Comparison of ENCODE assay signal across 20 cellular contexts in genomic region chr2:15674637-15675455, GRCh38.
DNase-seq lines count a peak whose midpoint lies in the region; ATAC-seq, FAIRE-seq and TF ChIP-seq lines count a peak whose summit lies in the region.
"Had no signal": no experiment of that assay in that cellular context is flagged by ENCODE, and none has a peak within 500 bp of the region (broad histone marks: within the 10 kb centered on the region; RNA-seq: fewer than 3 reads in every experiment).

No MANE protein-coding gene starts in this region.

- peak overlapping the region; percentile 34 for H3K27ac ChIP-seq in astrocyte (ENCODE audit: low read depth, low read length)
- peak overlapping the region; percentile 62 to 80 for H3K27ac ChIP-seq in small intestine (ENCODE audit: low read depth in 1 of 2, low read length in 1 of 2)
- no peak overlapping the region for H3K27ac ChIP-seq in SJCRH30
- H3K27ac ChIP-seq: ascending aorta, parathyroid adenoma, SJSA1, testis had no signal

- no peak overlapping the region for H3K4me3 ChIP-seq in astrocyte (ENCODE audit: insufficient read depth, low read depth, low read length)
- no peak overlapping the region for H3K4me3 ChIP-seq in small intestine (ENCODE audit: low read depth in 1 of 2, low read length in 2 of 2)
- no peak overlapping the region for H3K4me3 ChIP-seq in SJCRH30
- H3K4me3 ChIP-seq: ascending aorta, MG63, mucosa of descending colon, SJSA1, testis had no signal

- peak overlapping the region; percentile 37 for H3K27ac Mint-ChIP-seq in astrocyte (ENCODE audit: unreplicated experiment)
- H3K27ac Mint-ChIP-seq in progenitor cell of endocrine pancreas: no peak overlapping the region
- H3K27ac Mint-ChIP-seq: immature natural killer cell had no signal

- TF ChIP-seq CTCF in astrocyte (IDR thresholded peaks at IDR 0.05; ENCODE audit: insufficient read depth, low read depth, low read length) (no peak), progenitor cell of endocrine pancreas (IDR thresholded peaks at IDR 0.05; ENCODE audit: unreplicated experiment) (no peak)

- DNase-seq in HK-2 (ENCODE audit: unreplicated experiment) (peak; percentile 59), astrocyte (ENCODE audit: low read depth) (peak; percentile 11), iPS-NIHi11 (ENCODE audit: low spot score) (peak; percentile 37), small intestine (peak; percentile 78), SJCRH30 (no peak), progenitor cell of endocrine pancreas (ENCODE audit: low spot score, unreplicated experiment) (no peak)
- DNase-seq: activated effector memory CD4-positive, alpha-beta T cell treated with anti-CD3 and anti-CD28 coated beads, Interleukin-2, amount 50 U/mL, for 16 hours; C1 segment of cervical spinal cord; foreskin fibroblast; H9; immature natural killer cell; NCI-H2081; testis had no signal

- H3K9me3 Mint-ChIP-seq in astrocyte (ENCODE audit: unreplicated experiment): peaks cover 6% of the 10 kb centered on the region
- no peaks in the 10 kb centered on the region for H3K9me3 Mint-ChIP-seq in progenitor cell of endocrine pancreas (ENCODE audit: low read depth)
- H3K9me3 Mint-ChIP-seq: immature natural killer cell had no signal

- H2AFZ ChIP-seq in astrocyte (ENCODE audit: low read depth, low read length): no peak overlapping the region
- H2AFZ ChIP-seq: parathyroid adenoma had no signal

- H3K27me3 ChIP-seq in astrocyte (ENCODE audit: insufficient read depth, low read length): no peaks in the 10 kb centered on the region
- no peaks in the 10 kb centered on the region for H3K27me3 ChIP-seq in small intestine (ENCODE audit: control insufficient read depth in 2 of 2, insufficient read depth in 2 of 2, low read length in 2 of 2)
- no peaks in the 10 kb centered on the region for H3K27me3 ChIP-seq in SJCRH30
- H3K27me3 ChIP-seq: ascending aorta, MG63, SJSA1, testis had no signal

- peaks cover 33% of the 10 kb centered on the region for H3K4me1 Mint-ChIP-seq in astrocyte (ENCODE audit: low read depth, unreplicated experiment)
- H3K4me1 Mint-ChIP-seq in progenitor cell of endocrine pancreas (ENCODE audit: low read depth): peaks cover 20% of the 10 kb centered on the region
- H3K4me1 Mint-ChIP-seq: immature natural killer cell had no signal

- WGBS in small intestine, 3 donors: 62 to 80% (median 63%) methylated on average over 16 of the region's 16 CpGs

- no peak for ATAC-seq in HG02981 (IDR thresholded peaks at IDR 0.05; ENCODE audit: unreplicated experiment)
- no peak for ATAC-seq in HG03095 (IDR thresholded peaks at IDR 0.05; ENCODE audit: unreplicated experiment)

- H3K9me3 ChIP-seq in astrocyte (ENCODE audit: insufficient read depth, low read depth, low read length): no peaks in the 10 kb centered on the region
- H3K9me3 ChIP-seq in small intestine (ENCODE audit: control insufficient read depth, low read depth): no peaks in the 10 kb centered on the region
- no peaks in the 10 kb centered on the region for H3K9me3 ChIP-seq in SJCRH30 (replicated peaks)
- H3K9me3 ChIP-seq: ascending aorta, MG63, mucosa of descending colon, SJSA1, testis had no signal

- no peak overlapping the region for H3K9ac ChIP-seq in astrocyte (ENCODE audit: low read length)
- H3K9ac ChIP-seq: parathyroid adenoma had no signal

- H3K4me1 ChIP-seq in astrocyte (ENCODE audit: insufficient read depth, low read length) (no peaks in the 10 kb centered on the region), small intestine (ENCODE audit: control insufficient read depth in 2 of 2, insufficient read depth in 1 of 2, low read depth in 1 of 2, low read length in 1 of 2) (peaks cover 0 to 5% of the 10 kb centered on the region in 2 donors), SJCRH30 (peaks cover 28% of the 10 kb centered on the region)
- H3K4me1 ChIP-seq: ascending aorta, parathyroid adenoma, SJSA1, testis had no signal

- H3K27me3 Mint-ChIP-seq in astrocyte (ENCODE audit: low read depth, unreplicated experiment) (peaks cover 3% of the 10 kb centered on the region), progenitor cell of endocrine pancreas (peaks cover 22% of the 10 kb centered on the region)

- no peak overlapping the region for H3K4me3 Mint-ChIP-seq in astrocyte (ENCODE audit: unreplicated experiment)
- H3K4me3 Mint-ChIP-seq in progenitor cell of endocrine pancreas (ENCODE audit: low read depth): no peak overlapping the region
- H3K4me3 Mint-ChIP-seq: H9, immature natural killer cell had no signal

- no peak for FAIRE-seq in astrocyte (lab: Jason Lieb, UNC)
- FAIRE-seq in small intestine (lab: Jason Lieb, UNC): no peak

- no peaks in the 10 kb centered on the region for H3K36me3 ChIP-seq in astrocyte (ENCODE audit: insufficient read depth, low read length)
- no peaks in the 10 kb centered on the region for H3K36me3 ChIP-seq in small intestine (ENCODE audit: control insufficient read depth in 2 of 2, insufficient read depth in 2 of 2, low read length in 2 of 2)
- H3K36me3 ChIP-seq in SJCRH30: no peaks in the 10 kb centered on the region
- H3K36me3 ChIP-seq: ascending aorta, MG63, SJSA1 had no signal

- no peaks in the 10 kb centered on the region for H3K36me3 Mint-ChIP-seq in astrocyte (ENCODE audit: low read depth, unreplicated experiment)
- no peaks in the 10 kb centered on the region for H3K36me3 Mint-ChIP-seq in progenitor cell of endocrine pancreas (ENCODE audit: insufficient read depth)
- H3K36me3 Mint-ChIP-seq: immature natural killer cell had no signal

- no peaks in the 10 kb centered on the region for H3K79me2 ChIP-seq in astrocyte (ENCODE audit: insufficient read depth, low read length)
- H3K79me2 ChIP-seq: parathyroid adenoma had no signal

- peak overlapping the region; percentile 16 for H3K4me2 ChIP-seq in astrocyte (ENCODE audit: low read length)

- no peaks in the 10 kb centered on the region for H4K20me1 ChIP-seq in astrocyte (ENCODE audit: insufficient read depth, low read length)

Comparison
In these comparisons a context has a peak if more than half of its experiments do, and no peak if none do; other contexts are left out.
1. DNase-seq: peak in HK-2 (single experiment), astrocyte (single experiment), iPS-NIHi11 (single experiment) and small intestine (single experiment); none in SJCRH30 (0 of 2) and progenitor cell of endocrine pancreas (single experiment).